In the genomic region with DNA sequence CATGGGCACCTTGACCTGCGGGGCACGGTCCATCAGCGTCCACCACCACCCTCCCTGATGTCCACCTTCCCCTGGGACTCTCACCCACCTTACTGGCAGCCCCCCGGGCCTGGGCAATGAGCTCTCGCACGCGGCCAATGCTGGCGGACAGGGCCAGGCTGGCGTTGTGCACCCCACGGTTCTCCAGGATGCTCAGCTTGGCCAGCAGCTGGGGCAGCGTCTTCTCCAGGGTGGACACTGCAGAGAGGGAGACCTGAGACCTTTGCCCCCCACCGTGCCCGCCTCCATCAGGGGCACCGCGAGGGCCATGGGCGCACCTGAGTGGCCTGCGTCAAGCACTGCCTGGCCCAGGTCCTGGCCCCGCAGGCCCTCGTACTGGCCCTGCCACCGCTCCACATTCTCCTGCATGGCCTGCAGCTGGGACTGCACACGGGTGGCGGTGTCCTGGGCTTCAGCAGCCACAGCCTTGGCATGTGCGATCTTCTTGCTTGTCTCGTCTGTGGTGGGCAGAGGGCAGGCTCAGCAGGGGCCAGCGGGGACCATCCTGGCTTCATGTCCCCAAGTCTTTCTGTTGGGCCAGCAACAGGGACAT, we compare ENCODE assay signal across 29 cellular contexts.
"Had no signal": no experiment of that assay in that cellular context is flagged by ENCODE, and none has a peak within 500 bp of the region (broad histone marks: within the 10 kb centered on the region; RNA-seq: fewer than 3 reads in every experiment).

No MANE protein-coding gene starts in this region.

- H3K36me3 Mint-ChIP-seq: immature natural killer cell had no signal

- H2AFZ ChIP-seq: parathyroid adenoma had no signal

- H3K27ac ChIP-seq: esophagus squamous epithelium, heart right ventricle, lower lobe of right lung, parathyroid adenoma, prostate gland, skin epidermis, spleen, thoracic aorta, tibial nerve, upper lobe of left lung had no signal

- DNase-seq: cortex of kidney; effector memory CD8-positive, alpha-beta T cell; erythroblast; esophagus squamous epithelium; foreskin melanocyte; glutamatergic neuron; heart right ventricle; hypothalamus; immature natural killer cell; islet precursor cell; kidney glomerular epithelial cell; left colon; left ventricle myocardium superior; lower lobe of right lung; naive thymus-derived CD8-positive, alpha-beta T cell; nephron progenitor cell; occipital lobe; right cardiac atrium; spleen; stimulated activated CD4-positive, alpha-beta T cell treated with anti-CD3 and anti-CD28 coated beads, Interleukin-15, amount 100 ng/mL, for 24 hours; stimulated activated CD4-positive, alpha-beta T cell treated with anti-CD3 and anti-CD28 coated beads, Interleukin-2, amount 100 ng/mL, for 48 hours; stimulated activated naive B cell treated with anti-CD40 and anti-IgM and Interleukin-4, amounts not matched to agents 10 μg/mL and 1 μg/mL and 100 μg/mL, for 72 hours had no signal

- H3K27ac Mint-ChIP-seq: effector memory CD8-positive, alpha-beta T cell; immature natural killer cell; nephron progenitor cell; stimulated activated naive B cell treated with anti-CD40 and anti-IgM and Interleukin-4, amounts not matched to agents 10 μg/mL and 1 μg/mL and 100 μg/mL, for 72 hours; stimulated activated naive CD8-positive, alpha-beta T cell treated with anti-CD3 and anti-CD28 coated beads, Interleukin-15, Interleukin-2, amounts not matched to agents 100 ng/mL and 50 ng/mL, for 24 hours had no signal

- H3K4me3 Mint-ChIP-seq: effector memory CD8-positive, alpha-beta T cell; immature natural killer cell; naive thymus-derived CD8-positive, alpha-beta T cell; nephron progenitor cell; stimulated activated naive B cell treated with anti-CD40 and anti-IgM and Interleukin-4, amounts not matched to agents 10 μg/mL and 1 μg/mL and 100 μg/mL, for 72 hours; stimulated activated naive CD8-positive, alpha-beta T cell treated with anti-CD3 and anti-CD28 coated beads, Interleukin-15, Interleukin-2, amounts not matched to agents 100 ng/mL and 50 ng/mL, for 24 hours had no signal

- H3K4me3 ChIP-seq: esophagus squamous epithelium, heart right ventricle, lower lobe of right lung, prostate gland, skin epidermis, spleen, thoracic aorta, tibial nerve, upper lobe of left lung had no signal

- ATAC-seq: effector memory CD8-positive, alpha-beta T cell; heart right ventricle; left colon; left ventricle myocardium superior; lower lobe of right lung; naive thymus-derived CD8-positive, alpha-beta T cell; right cardiac atrium; stimulated activated naive B cell treated with anti-CD40 and anti-IgM and Interleukin-4, amounts not matched to agents 10 μg/mL and 1 μg/mL and 100 μg/mL, for 72 hours had no signal

- H3K9me3 Mint-ChIP-seq: effector memory CD8-positive, alpha-beta T cell; immature natural killer cell; naive thymus-derived CD8-positive, alpha-beta T cell; stimulated activated naive B cell treated with anti-CD40 and anti-IgM and Interleukin-4, amounts not matched to agents 10 μg/mL and 1 μg/mL and 100 μg/mL, for 72 hours; stimulated activated naive CD8-positive, alpha-beta T cell treated with anti-CD3 and anti-CD28 coated beads, Interleukin-15, Interleukin-2, amounts not matched to agents 100 ng/mL and 50 ng/mL, for 24 hours had no signal

- H3K27me3 ChIP-seq: esophagus squamous epithelium, heart right ventricle, spleen, tibial nerve, upper lobe of left lung had no signal

- H3K9me3 ChIP-seq: esophagus squamous epithelium, heart right ventricle, lower lobe of right lung, prostate gland, spleen, thoracic aorta, tibial nerve, upper lobe of left lung had no signal

- H3K79me2 ChIP-seq: parathyroid adenoma had no signal

- H3K4me1 Mint-ChIP-seq: immature natural killer cell, nephron progenitor cell had no signal

- H3K4me1 ChIP-seq: heart right ventricle, lower lobe of right lung, parathyroid adenoma, prostate gland, tibial nerve, upper lobe of left lung had no signal

- H3K27me3 Mint-ChIP-seq: effector memory CD8-positive, alpha-beta T cell; naive thymus-derived CD8-positive, alpha-beta T cell; stimulated activated naive B cell treated with anti-CD40 and anti-IgM and Interleukin-4, amounts not matched to agents 10 μg/mL and 1 μg/mL and 100 μg/mL, for 72 hours; stimulated activated naive CD8-positive, alpha-beta T cell treated with anti-CD3 and anti-CD28 coated beads, Interleukin-15, Interleukin-2, amounts not matched to agents 100 ng/mL and 50 ng/mL, for 24 hours had no signal
